Comparison of ENCODE assay signal across 1 cellular context in the genomic region with DNA sequence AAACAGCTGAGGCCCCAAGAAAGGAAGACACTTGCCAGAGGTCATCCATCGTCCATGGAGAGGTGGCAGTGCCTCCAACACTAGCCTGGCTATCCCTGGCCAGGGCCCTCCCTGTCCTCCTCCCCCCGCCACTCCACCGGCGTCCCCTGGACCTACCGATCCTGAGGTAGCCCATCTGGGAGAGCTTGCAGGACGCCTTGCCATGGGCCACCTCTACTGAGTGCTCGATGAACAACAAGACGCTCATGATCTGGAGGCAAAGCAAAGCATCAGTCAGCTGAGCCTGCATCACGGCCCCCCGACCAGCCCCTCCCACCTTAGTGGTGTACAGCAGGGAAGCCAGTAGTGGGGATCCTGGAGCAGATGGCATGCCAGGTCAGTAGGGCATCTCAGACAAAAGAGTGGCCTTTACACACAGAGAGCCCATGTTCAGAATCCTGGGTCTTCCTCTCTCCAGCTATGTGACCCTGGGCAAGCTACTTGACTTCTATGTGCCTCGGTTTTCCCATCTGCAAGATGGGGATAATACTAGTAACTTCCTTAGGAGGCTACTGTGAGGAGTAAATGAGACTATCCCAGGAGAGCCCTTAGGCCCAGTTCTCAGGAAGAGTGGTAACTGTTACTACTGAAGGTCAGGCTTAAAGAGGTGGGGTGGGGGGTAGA.
TF ChIP-seq lines count a peak whose summit lies in the region.

No MANE protein-coding gene starts in this region.

TF ChIP-seq in GM12891, 5 proteins besides CTCF, POLR2A, EP300 and RAD21:
- TF ChIP-seq SPI1 (IDR thresholded peaks at IDR 0.05; ENCODE audit: low read depth, low read length) (no peak), POU2F2 (IDR thresholded peaks at IDR 0.05; ENCODE audit: low read depth, low read length) (no peak), POLR2AphosphoS5 (IDR thresholded peaks at IDR 0.05; ENCODE audit: low read depth, low read length) (no peak), PAX5 (IDR thresholded peaks at IDR 0.05; ENCODE audit: insufficient read depth, low read length, severe bottlenecking) (no peak), TAF1 (IDR thresholded peaks at IDR 0.05; ENCODE audit: low read depth, low read length) (no peak)
